ENCODE assay signal across 14 cellular contexts in the genomic region with DNA sequence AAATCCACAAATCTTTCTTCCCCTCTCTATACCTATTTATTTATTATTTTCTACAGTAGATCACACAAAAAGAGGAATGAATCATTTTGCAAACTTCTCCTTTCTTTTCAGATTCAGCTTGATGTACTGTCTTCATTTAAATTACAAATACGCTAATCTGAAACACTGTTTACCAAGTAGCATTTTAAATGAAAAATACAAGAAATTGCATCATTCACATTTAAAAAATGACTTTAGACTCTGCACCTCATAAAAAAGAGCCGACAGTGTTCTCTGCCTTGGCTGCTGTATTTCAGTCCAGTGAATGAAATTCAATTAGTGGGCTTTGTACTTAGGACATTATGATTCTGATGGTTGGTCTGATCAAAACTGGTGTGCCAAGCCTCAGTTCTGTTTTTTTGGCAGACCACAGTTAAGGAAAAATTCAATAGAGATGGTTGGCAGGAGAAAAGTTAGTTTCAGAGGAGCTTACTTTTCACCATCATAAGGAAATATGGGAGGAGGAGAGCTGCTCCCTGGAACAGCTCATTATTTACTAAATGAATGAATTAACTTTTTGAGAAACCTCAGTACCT.
"Had no signal": no experiment of that assay in that cellular context is flagged by ENCODE, and none has a peak within 500 bp of the region (broad histone marks: within the 10 kb centered on the region; RNA-seq: fewer than 3 reads in every experiment).

No MANE protein-coding gene starts in this region.

- DNase-seq: activated CD4-positive, alpha-beta T cell treated with anti-CD3 and anti-CD28 coated beads for 1 hour; activated CD4-positive, alpha-beta T cell treated with anti-CD3 and anti-CD28 coated beads, Interleukin-2, amount 50 U/mL, for 4 hours; activated gamma-delta T cell treated with Interleukin-2 at 50 U/mL for 16 hours; erythroblast; foreskin melanocyte; mesendoderm; naive thymus-derived CD8-positive, alpha-beta T cell; ovary; stimulated activated CD4-positive, alpha-beta T cell treated with anti-CD3 and anti-CD28 coated beads, Interleukin-4, amount 100 ng/mL, for 24 hours; T1000; upper lobe of left lung had no signal

- H3K27me3 ChIP-seq: ovary, upper lobe of left lung had no signal

- H3K9me3 ChIP-seq: ovary, thoracic aorta, upper lobe of left lung had no signal

- H3K27ac ChIP-seq: coronary artery, ovary, thoracic aorta, upper lobe of left lung had no signal

- H3K36me3 ChIP-seq: ovary, thoracic aorta, upper lobe of left lung had no signal

- H3K4me1 ChIP-seq: upper lobe of left lung had no signal

- H3K4me3 ChIP-seq: coronary artery, ovary, smooth muscle cell, thoracic aorta, upper lobe of left lung had no signal
